ENCODE assay signal across 8 cellular contexts in the genomic region with DNA sequence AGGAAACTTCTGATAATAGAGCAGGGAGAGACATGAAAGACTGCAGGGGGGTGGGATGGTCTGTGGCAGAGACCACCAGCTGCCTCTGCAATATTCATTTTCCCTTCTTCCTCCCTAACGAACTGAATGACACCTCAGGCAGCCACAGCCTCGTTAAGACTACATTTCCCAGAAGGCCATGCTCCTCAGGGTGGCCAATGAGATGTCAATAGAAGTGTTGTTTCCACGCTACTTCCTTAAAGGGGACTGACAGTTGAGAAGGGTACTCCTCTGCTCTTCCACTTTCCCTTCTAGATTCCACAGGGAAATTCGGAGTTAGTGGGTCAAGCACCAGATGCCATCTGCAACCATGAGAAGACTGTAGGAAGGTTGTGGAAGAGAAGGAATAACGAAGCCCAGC. TPM values are rescaled to one million over a fixed set of nuclear protein-coding genes. Genes with fewer than 3 reads are reported as not detected.
DNase-seq lines count a peak whose midpoint lies in the region; ATAC-seq and TF ChIP-seq lines count a peak whose summit lies in the region.

No MANE protein-coding gene starts in this region.

- DNase-seq in MCF 10A (ENCODE audit: unreplicated experiment) (peak; percentile 28), breast epithelium (ENCODE audit: low spot score in 2 of 2) (no peak), HCT116 (ENCODE audit: low read depth, low spot score) (peak; percentile 43), NB4 (ENCODE audit: low read depth) (peak; percentile 48), dermis blood vessel endothelial cell (peak; percentile 66), midbrain (lab: John Stamatoyannopoulos, UW) (peak; percentile 54), T1000 (lab: John Stamatoyannopoulos, UW) (no peak)
- no peak for DNase-seq in activated T-helper 2 cell treated with anti-CD3 and anti-CD28 coated beads, Interferon-gamma antibody, Interleukin-2, Interleukin-4, amounts not matched to agents 10 μg/mL and 5 μg/mL and 100 μg/mL, durations not matched to agents 14 hours and 24 hours and 36 hours (ENCODE audit: low spot score)

- no peak for TF ChIP-seq CTCF in MCF 10A (IDR thresholded peaks at IDR 0.05; ENCODE audit: unreplicated experiment)
- TF ChIP-seq CTCF in breast epithelium (IDR thresholded peaks at IDR 0.05): no peak
- TF ChIP-seq CTCF in HCT116 (IDR thresholded peaks at IDR 0.05 in 2 of 3, conservative IDR thresholded peaks at IDR 0.05 in 1 of 3; ENCODE audit: borderline replicate concordance in 1 of 3, insufficient read depth in 1 of 3, low read depth in 2 of 3, low read length in 2 of 3): no peak
- TF ChIP-seq CTCF in NB4 (IDR thresholded peaks at IDR 0.05; ENCODE audit: low read depth, low read length): no peak

- RAD21 ChIA-PET in HCT116 (lab: Charles Lee; ENCODE audit: low non-redundant PET in 1 of 2, low total read pairs in 2 of 2, uncharacterized antibody in 2 of 2, unreplicated experiment in 2 of 2): no interaction called here

- no peaks in the 10 kb centered on the region for H3K27me3 Mint-ChIP-seq in MCF 10A (ENCODE audit: insufficient read depth, unreplicated experiment)
- H3K27me3 Mint-ChIP-seq in activated T-helper 2 cell treated with anti-CD3 and anti-CD28 coated beads, Interferon-gamma antibody, Interleukin-2, Interleukin-4, amounts not matched to agents 10 μg/mL and 5 μg/mL and 100 μg/mL, durations not matched to agents 14 hours and 24 hours and 36 hours (ENCODE audit: low read depth): peaks cover 2% of the 10 kb centered on the region

- no peaks in the 10 kb centered on the region for H3K36me3 Mint-ChIP-seq in MCF 10A (ENCODE audit: insufficient read depth, unreplicated experiment)
- H3K36me3 Mint-ChIP-seq in activated T-helper 2 cell treated with anti-CD3 and anti-CD28 coated beads, Interferon-gamma antibody, Interleukin-2, Interleukin-4, amounts not matched to agents 10 μg/mL and 5 μg/mL and 100 μg/mL, durations not matched to agents 14 hours and 24 hours and 36 hours (ENCODE audit: low read depth): no peaks in the 10 kb centered on the region

- peak; percentile 99 for ATAC-seq in HCT116

- H3K9me2 ChIP-seq in HCT116 (ENCODE audit: insufficient read depth): no peaks in the 10 kb centered on the region

- no peak overlapping the region for H3K4me3 ChIP-seq in breast epithelium
- no peak overlapping the region for H3K4me3 ChIP-seq in HCT116 (replicated peaks in 1 of 2; ENCODE audit: low read depth in 1 of 2, low read length in 2 of 2)
- no peak overlapping the region for H3K4me3 ChIP-seq in NB4 (ENCODE audit: low read depth, low read length)

- H3K27me3 ChIP-seq in breast epithelium: peaks cover 0 to 2% of the 10 kb centered on the region in 2 donors
- no peaks in the 10 kb centered on the region for H3K27me3 ChIP-seq in HCT116 (ENCODE audit: insufficient read depth, low read length)

- H3K36me3 ChIP-seq in breast epithelium (no peaks in the 10 kb centered on the region), HCT116 (ENCODE audit: control insufficient read depth in 1 of 2, insufficient read depth in 2 of 2, low read length in 2 of 2) (no peaks in the 10 kb centered on the region)

- H3K9me3 Mint-ChIP-seq in MCF 10A (ENCODE audit: unreplicated experiment): no peaks in the 10 kb centered on the region
- no peaks in the 10 kb centered on the region for H3K9me3 Mint-ChIP-seq in activated T-helper 2 cell treated with anti-CD3 and anti-CD28 coated beads, Interferon-gamma antibody, Interleukin-2, Interleukin-4, amounts not matched to agents 10 μg/mL and 5 μg/mL and 100 μg/mL, durations not matched to agents 14 hours and 24 hours and 36 hours

- H3K4me1 Mint-ChIP-seq in MCF 10A (ENCODE audit: insufficient read depth, unreplicated experiment): peaks cover 9% of the 10 kb centered on the region
- H3K4me1 Mint-ChIP-seq in activated T-helper 2 cell treated with anti-CD3 and anti-CD28 coated beads, Interferon-gamma antibody, Interleukin-2, Interleukin-4, amounts not matched to agents 10 μg/mL and 5 μg/mL and 100 μg/mL, durations not matched to agents 14 hours and 24 hours and 36 hours (ENCODE audit: low read depth): peaks cover 2% of the 10 kb centered on the region

- H3K27ac ChIP-seq in breast epithelium (no peak overlapping the region), HCT116 (ENCODE audit: low read depth, low read length) (no peak overlapping the region)

- no peaks in the 10 kb centered on the region for H3K9me3 ChIP-seq in breast epithelium
- no peaks in the 10 kb centered on the region for H3K9me3 ChIP-seq in HCT116 (ENCODE audit: control insufficient read depth in 1 of 2, insufficient read depth in 1 of 2, low read depth in 1 of 2, low read length in 2 of 2)

- peak overlapping the region; percentile 56 for H3K4me2 ChIP-seq in HCT116 (ENCODE audit: low read length)

- no peak for TF ChIP-seq POLR2A in breast epithelium (IDR thresholded peaks at IDR 0.05)
- TF ChIP-seq POLR2A in HCT116 (IDR thresholded peaks at IDR 0.05; ENCODE audit: borderline replicate concordance, extremely low read depth, insufficient read depth, insufficient read length): no peak
- no peak for TF ChIP-seq POLR2A in NB4 (IDR thresholded peaks at IDR 0.05; ENCODE audit: extremely low read depth, insufficient read length)

- BruUV-seq in MCF 10A (replicated peaks; lab: Mats Ljungman, UMichigan): no TSS peak
- BruUV-seq in HCT116 (replicated peaks; lab: Mats Ljungman, UMichigan): no TSS peak

- H3K27ac Mint-ChIP-seq in MCF 10A (ENCODE audit: low read depth, unreplicated experiment): peak overlapping the region; percentile 39
- H3K27ac Mint-ChIP-seq in activated T-helper 2 cell treated with anti-CD3 and anti-CD28 coated beads, Interferon-gamma antibody, Interleukin-2, Interleukin-4, amounts not matched to agents 10 μg/mL and 5 μg/mL and 100 μg/mL, durations not matched to agents 14 hours and 24 hours and 36 hours: no peak overlapping the region

- CTCF ChIA-PET in MCF 10A (lab: Yijun Ruan, JAX) (no interaction called here), HCT116 (lab: Charles Lee) (no interaction called here)

- H3K79me2 ChIP-seq in HCT116 (ENCODE audit: insufficient read depth, low read length): no peaks in the 10 kb centered on the region

- H3K9ac ChIP-seq in HCT116 (ENCODE audit: low read length): no peak overlapping the region

- no peak for TF ChIP-seq RAD21 in HCT116 (IDR thresholded peaks at IDR 0.05; ENCODE audit: low read depth)

- peak overlapping the region; percentile 96 for H2AFZ ChIP-seq in HCT116 (ENCODE audit: low read depth, low read length, poor library complexity, severe bottlenecking)

- no peak overlapping the region for H3K4me3 Mint-ChIP-seq in MCF 10A (ENCODE audit: unreplicated experiment)
- no peak overlapping the region for H3K4me3 Mint-ChIP-seq in activated T-helper 2 cell treated with anti-CD3 and anti-CD28 coated beads, Interferon-gamma antibody, Interleukin-2, Interleukin-4, amounts not matched to agents 10 μg/mL and 5 μg/mL and 100 μg/mL, durations not matched to agents 14 hours and 24 hours and 36 hours (ENCODE audit: low read depth)

- intact Hi-C loops in MCF 10A (cut with micrococcal nuclease): no loop called here
- intact Hi-C loops in breast epithelium (cut with DNase I; ENCODE audit: low total_unique reads): no loop called here
- intact Hi-C loops in HCT116 (cut with micrococcal nuclease): no loop called here
- intact Hi-C loops in activated T-helper 2 cell treated with anti-CD3 and anti-CD28 coated beads, Interferon-gamma antibody, Interleukin-2, Interleukin-4, amounts not matched to agents 10 μg/mL and 5 μg/mL and 100 μg/mL, durations not matched to agents 14 hours and 24 hours and 36 hours (cut with micrococcal nuclease): no loop called here

- no peaks in the 10 kb centered on the region for H3K4me1 ChIP-seq in breast epithelium
- H3K4me1 ChIP-seq in HCT116 (ENCODE audit: control insufficient read depth in 1 of 2, insufficient read depth in 2 of 2, low read length in 2 of 2): no peaks in the 10 kb centered on the region

- no peaks in the 10 kb centered on the region for H4K20me1 ChIP-seq in HCT116 (ENCODE audit: insufficient read depth)

- POLR2A ChIA-PET in MCF 10A (lab: Yijun Ruan, JAX) (interaction anchor here (0.6 to 1.3 kb wide), 3 partner anchors 11 to 20 kb away, joined by 3 to 5 read pairs (median 3); no protein-coding TSS in a partner anchor), HCT116 (lab: Charles Lee) (no interaction called here)

TF ChIP-seq in HCT116, 20 proteins besides CTCF, POLR2A, EP300 and RAD21:
- TF ChIP-seq ZNF274 (IDR thresholded peaks at IDR 0.05; ENCODE audit: low read depth, low read length) (no peak), SP1 (IDR thresholded peaks at IDR 0.05; ENCODE audit: low read depth) (peak; percentile 83), SRF (IDR thresholded peaks at IDR 0.05; ENCODE audit: low read depth) (peak; percentile 56; the same call in 1 of the 2 replicates), ELF1 (IDR thresholded peaks at IDR 0.05; ENCODE audit: borderline replicate concordance, low read depth) (peak; percentile 61)

RNA-seq across cellular contexts. Expression of gene DAPK1, which starts 52.0 kb away (rescaled TPM):
- 19.7 and 35.7 TPM in 2 replicates for total RNA-seq in MCF 10A (2022)
- 10 to 100 TPM; 14.7 to 42.6 (median 34.5) TPM for total RNA-seq in breast epithelium
- total RNA-seq in HCT116 (2021; ENCODE audit: unreplicated experiment): 5.6 TPM
- 2.3 and 2.5 TPM in 2 replicates for polyA plus RNA-seq in HCT116 (2012)
- total RNA-seq in dermis blood vessel endothelial cell: 51.6 and 55.0 TPM in 2 replicates
- 38.6 and 39.1 TPM in 2 replicates for total RNA-seq in activated T-helper 2 cell treated with anti-CD3 and anti-CD28 coated beads, Interferon-gamma antibody, Interleukin-2, Interleukin-4, amounts not matched to agents 10 μg/mL and 5 μg/mL and 100 μg/mL, durations not matched to agents 14 hours and 24 hours and 36 hours

Comparison
In these comparisons a context has a peak if more than half of its experiments do, and no peak if none do; other contexts are left out.
1. DNase-seq: peak in MCF 10A (single experiment), HCT116 (single experiment), NB4 (single experiment), dermis blood vessel endothelial cell (single experiment) and midbrain (single experiment); none in breast epithelium (0 of 2), activated T-helper 2 cell treated with anti-CD3 and anti-CD28 coated beads, Interferon-gamma antibody, Interleukin-2, Interleukin-4, amounts not matched to agents 10 μg/mL and 5 μg/mL and 100 μg/mL, durations not matched to agents 14 hours and 24 hours and 36 hours (single experiment) and T1000 (single experiment).